ENCODE assay signal across 1 cellular context in genomic region chr4:145797278-145797677, GRCh38.
TF ChIP-seq lines count a peak whose summit lies in the region.

No MANE protein-coding gene starts in this region.

TF ChIP-seq in GM23338, 12 proteins besides CTCF, POLR2A, EP300 and RAD21 (continued from another document):
- TF ChIP-seq ZNF462 (CRISPR knock-in tag; IDR thresholded peaks at IDR 0.05) (no peak), EZH2 (IDR thresholded peaks at IDR 0.05; ENCODE audit: low read depth, unreplicated experiment) (no peak), POLR2AphosphoS5 (IDR thresholded peaks at IDR 0.05; ENCODE audit: low read depth) (no peak), JUNB (IDR thresholded peaks at IDR 0.05; ENCODE audit: unreplicated experiment) (no peak), ETS1 (IDR thresholded peaks at IDR 0.05) (no peak), ZNF114 (CRISPR knock-in tag; IDR thresholded peaks at IDR 0.05) (no peak), CREB1 (CRISPR knock-in tag; IDR thresholded peaks at IDR 0.05; ENCODE audit: low read depth) (no peak), NANOG (IDR thresholded peaks at IDR 0.05; ENCODE audit: borderline replicate concordance) (no peak)
TF ChIP-seq in GM23338: peak in this region for 0.
